In the genomic region with DNA sequence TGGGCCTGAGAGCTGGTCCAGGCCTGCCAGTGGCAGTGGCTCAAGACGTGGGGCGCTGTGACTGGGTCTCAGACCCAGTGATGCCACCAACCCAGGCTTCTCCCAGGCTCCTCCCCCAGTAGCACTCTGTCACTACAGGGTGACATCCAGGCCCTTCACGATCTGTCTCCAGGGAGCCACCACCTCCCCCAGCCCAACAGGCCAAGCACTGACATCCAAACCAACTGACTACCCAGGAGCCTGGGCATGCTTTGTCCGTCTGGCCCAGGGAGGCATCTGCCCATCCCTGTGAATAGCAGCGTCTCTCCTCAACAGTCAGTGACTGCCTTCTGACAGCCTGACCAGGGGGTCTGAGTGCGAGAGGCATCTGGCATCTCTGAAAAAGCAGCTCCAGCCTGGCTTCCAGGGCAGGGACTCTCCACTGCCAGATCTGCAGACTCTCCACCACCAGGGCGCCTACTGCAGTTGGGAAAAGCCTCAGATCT, we compare ENCODE assay signal across 10 cellular contexts. TPM values are rescaled to one million over a fixed set of nuclear protein-coding genes. Genes with fewer than 3 reads are reported as not detected.
DNase-seq lines count a peak whose midpoint lies in the region; ATAC-seq, FAIRE-seq and TF ChIP-seq lines count a peak whose summit lies in the region.
"Had no signal": no experiment of that assay in that cellular context is flagged by ENCODE, and none has a peak within 500 bp of the region (broad histone marks: within the 10 kb centered on the region; RNA-seq: fewer than 3 reads in every experiment).

No MANE protein-coding gene starts in this region.

- H3K27ac ChIP-seq in H1 (ENCODE audit: low read depth, low read length): peak overlapping the region; percentile 76; the same call in 1 of the 2 replicates
- no peak overlapping the region for H3K27ac ChIP-seq in neural progenitor cell

- H3K27ac Mint-ChIP-seq in CD14-positive monocyte (peak overlapping the region; percentile 76 to 95 (median 92)), neural progenitor cell (peak overlapping the region; percentile 100)

- no peaks in the 10 kb centered on the region for H3K9me3 Mint-ChIP-seq in CD14-positive monocyte
- H3K9me3 Mint-ChIP-seq in neural progenitor cell: no peaks in the 10 kb centered on the region

- H3K79me1 ChIP-seq in H1 (ENCODE audit: low read depth, low read length): no peaks in the 10 kb centered on the region

- H3K27me3 ChIP-seq in H1 (replicated peaks in 1 of 4; ENCODE audit: control insufficient read depth in 3 of 4, extremely low read depth in 1 of 4, insufficient read depth in 3 of 4, low read length in 3 of 4): no peaks in the 10 kb centered on the region
- no peaks in the 10 kb centered on the region for H3K27me3 ChIP-seq in neural progenitor cell

- H3K9ac ChIP-seq in H1 (replicated peaks in 1 of 4; ENCODE audit: extremely low read depth in 1 of 4, low read depth in 3 of 4, low read length in 3 of 4) (peak overlapping the region in 2 of 4 experiments; percentile 75 to 92; a peak in 3 of 7 replicates), neural progenitor cell (no peak overlapping the region)

- no peak overlapping the region for H2BK20ac ChIP-seq in H1 (ENCODE audit: low read length)

- peak overlapping the region; percentile 76 for H4K91ac ChIP-seq in H1 (replicated peaks; ENCODE audit: insufficient read length, low read length)

- H3K9me3 ChIP-seq in H1 (ENCODE audit: insufficient read depth in 2 of 2, low read depth in 1 of 2, low read length in 1 of 2) (no peaks in the 10 kb centered on the region), neural progenitor cell (ENCODE audit: low read depth) (no peaks in the 10 kb centered on the region)

- peaks cover 6 to 28% (median 19%) of the 10 kb centered on the region in 4 experiments for H3K4me1 ChIP-seq in H1 (replicated peaks in 1 of 4; ENCODE audit: control insufficient read depth in 3 of 4, insufficient read depth in 4 of 4, low read length in 3 of 4)
- H3K4me1 ChIP-seq in neural progenitor cell: peaks cover 36% of the 10 kb centered on the region

- H3K4me1 Mint-ChIP-seq in CD14-positive monocyte (peaks cover 26% of the 10 kb centered on the region), neural progenitor cell (peaks cover 51% of the 10 kb centered on the region)

- TF ChIP-seq EP300 in H1 (IDR thresholded peaks at IDR 0.05; ENCODE audit: borderline replicate concordance in 1 of 2, low read depth in 2 of 2, low read length in 2 of 2): no peak

- H3K4me3 Mint-ChIP-seq in CD14-positive monocyte (peak overlapping the region; percentile 54 to 77), neural progenitor cell (peak overlapping the region; percentile 78)

- no peaks in the 10 kb centered on the region for H3K79me2 ChIP-seq in H1 (ENCODE audit: control insufficient read depth in 1 of 2, insufficient read depth in 2 of 2, low read length in 2 of 2)
- no peaks in the 10 kb centered on the region for H3K79me2 ChIP-seq in neural progenitor cell (ENCODE audit: low read depth)

- H3K56ac ChIP-seq in H1 (replicated peaks; ENCODE audit: insufficient read length, low read depth, low read length): no peak overlapping the region

- H3F3A ChIP-seq in neural progenitor cell (ENCODE audit: low read depth): peaks cover 51% of the 10 kb centered on the region

- H3K23me2 ChIP-seq in H1 (ENCODE audit: low read depth, low read length): peaks cover 5% of the 10 kb centered on the region; the same call in 1 of the 2 replicates

- no peak for FAIRE-seq in H1 (lab: Jason Lieb, UNC)

- no peaks in the 10 kb centered on the region for H4K20me1 ChIP-seq in H1 (replicated peaks in 1 of 2; ENCODE audit: control insufficient read depth in 1 of 2, insufficient read depth in 2 of 2, low read length in 2 of 2)
- peaks cover 2% of the 10 kb centered on the region for H4K20me1 ChIP-seq in neural progenitor cell (ENCODE audit: low read depth)

- intact Hi-C loops in CD14-positive monocyte (cut with micrococcal nuclease): no loop called here

- POLR2A ChIA-PET in H1 (lab: Charles Lee; ENCODE audit: partially characterized antibody): interaction anchor here (0.7 to 16.4 kb wide), 17 partner anchors 8 to 141 kb away, joined by 3 to 223 read pairs (median 7); partner anchors contain the start of genes NCL and PTMA

- H3K36me3 ChIP-seq in H1 (ENCODE audit: control insufficient read depth in 2 of 4, insufficient read depth in 4 of 4, low read length in 3 of 4): no peaks in the 10 kb centered on the region
- no peaks in the 10 kb centered on the region for H3K36me3 ChIP-seq in neural progenitor cell

- no peak overlapping the region for H3K14ac ChIP-seq in H1 (ENCODE audit: insufficient read length)

- H2AFZ ChIP-seq in H1 (ENCODE audit: low read length): no peak overlapping the region
- H2AFZ ChIP-seq in neural progenitor cell (replicated peaks): no peak overlapping the region

- H3K4me3 ChIP-seq in H1 (ENCODE audit: extremely low read depth in 1 of 4, insufficient read depth in 2 of 4, low read depth in 3 of 4, low read length in 4 of 4): no peak overlapping the region
- no peak overlapping the region for H3K4me3 ChIP-seq in neural progenitor cell

- no peak overlapping the region; the same call in 1 of the 2 replicates for H4K8ac ChIP-seq in H1 (ENCODE audit: extremely low read depth, insufficient read depth, low read length)

- ATAC-seq in HG02852 (IDR thresholded peaks at IDR 0.05; ENCODE audit: unreplicated experiment) (no peak), GM18498 (IDR thresholded peaks at IDR 0.05; ENCODE audit: unreplicated experiment) (no peak)

- peaks cover 2 to 20% (median 18%) of the 10 kb centered on the region in 3 donors for H3K27me3 Mint-ChIP-seq in CD14-positive monocyte (ENCODE audit: low read depth in 3 of 3)
- H3K27me3 Mint-ChIP-seq in neural progenitor cell (ENCODE audit: insufficient read depth, low read depth): peaks cover 21% of the 10 kb centered on the region

- H2BK5ac ChIP-seq in H1 (ENCODE audit: low read depth, low read length): 0 out of 2 replicates have a peak overlapping the region, but pooled peaks have one; percentile 73

- peaks cover 0 to 10% of the 10 kb centered on the region in 2 donors for H3K36me3 Mint-ChIP-seq in CD14-positive monocyte
- H3K36me3 Mint-ChIP-seq in neural progenitor cell: no peaks in the 10 kb centered on the region

- 90% methylated on average over 7 of the region's 7 CpGs; no CpG with 5 or more reads in 1 of the 2 experiments for WGBS in H1 (ENCODE audit: extremely low coverage in 1 of 2, insufficient coverage in 1 of 2, insufficient read length in 1 of 2, insufficient replicate concordance in 2 of 2, low coverage in 1 of 2, low lambda C conversion rate in 2 of 2, missing lambda C conversion rate in 1 of 2), 2 experiments

- H4K5ac ChIP-seq in H1 (ENCODE audit: insufficient read length, low read depth, low read length): no peak overlapping the region

- H2BK15ac ChIP-seq in H1 (ENCODE audit: low read length): peak overlapping the region; percentile 97

- peak overlapping the region; percentile 95 for H2BK12ac ChIP-seq in H1 (ENCODE audit: low read depth, low read length)

- H3K23ac ChIP-seq in H1 (ENCODE audit: insufficient read length): no peak overlapping the region

- DNase-seq in CD14-positive monocyte (ENCODE audit: low spot score): no peak
- peak; percentile 56 for DNase-seq in NCI-H510A (lab: John Stamatoyannopoulos, UW)
- no peak for DNase-seq in H1 (ENCODE audit: low read depth in 1 of 2, low spot score in 2 of 2)
- no peak for DNase-seq in neural progenitor cell (ENCODE audit: low spot score)
- DNase-seq in NCI-H2081 treated with DMSO at 0.1 percent for 48 hours (lab: John Stamatoyannopoulos, UW): no peak
- no peak for DNase-seq in activated CD4-positive, alpha-beta T cell treated with anti-CD3 and anti-CD28 coated beads, Interleukin-2, amount 50 U/mL, for 48 hours
- DNase-seq: cerebellar nuclear complex, NCI-H1694 had no signal

- no peak; a peak in 1 of 3 replicates for TF ChIP-seq POLR2A in H1 (IDR thresholded peaks at IDR 0.05; ENCODE audit: control extremely low read depth in 1 of 2, low read depth in 2 of 2, low read length in 2 of 2)

- H2BK120ac ChIP-seq in H1 (replicated peaks; ENCODE audit: low read depth, low read length): peak overlapping the region; percentile 48

- H2AK5ac ChIP-seq in H1 (ENCODE audit: low read depth, low read length): 0 out of 2 replicates have a peak overlapping the region, but pooled peaks have one; percentile 82

- CTCF ChIA-PET in H1 (lab: Charles Lee; ENCODE audit: partially characterized antibody): interaction anchor here (0.6 to 12.6 kb wide), 11 partner anchors 11 to 189 kb away, joined by 3 to 513 read pairs (median 4); no protein-coding TSS in a partner anchor

- no peak overlapping the region; the same call in 1 of the 2 replicates for H3K18ac ChIP-seq in H1 (ENCODE audit: extremely low read depth, low read length)

- H3K4me2 ChIP-seq in H1 (ENCODE audit: insufficient read depth in 1 of 2, low read depth in 2 of 2, low read length in 2 of 2) (peak overlapping the region in 1 of 2 experiments; percentile 51; a peak in 2 of 4 replicates), neural progenitor cell (peak overlapping the region; percentile 36)

- TF ChIP-seq RAD21 in H1 (IDR thresholded peaks at IDR 0.05 in 1 of 2, conservative IDR thresholded peaks at IDR 0.05 in 1 of 2; ENCODE audit: low read depth in 2 of 2, low read length in 2 of 2): no peak

- TF ChIP-seq CTCF in CD14-positive monocyte (IDR thresholded peaks at IDR 0.05): no peak
- TF ChIP-seq CTCF in H1 (IDR thresholded peaks at IDR 0.05; ENCODE audit: control extremely low read depth in 1 of 3, insufficient read depth in 1 of 3, low read depth in 1 of 3, low read length in 3 of 3): no peak
- no peak for TF ChIP-seq CTCF in neural progenitor cell (IDR thresholded peaks at IDR 0.05)

- peak overlapping the region; percentile 14 for H3K4ac ChIP-seq in H1 (replicated peaks; ENCODE audit: insufficient read length, low read depth, low read length)

TF ChIP-seq in H1, 55 proteins besides CTCF, POLR2A, EP300 and RAD21 (continues in another document):
- no peak for TF ChIP-seq NRF1 (IDR thresholded peaks at IDR 0.05; ENCODE audit: low read depth, low read length)
- TF ChIP-seq SAP30 (IDR thresholded peaks at IDR 0.05; ENCODE audit: insufficient read depth, insufficient replicate concordance, low read length): no peak
- TF ChIP-seq CBX5 (IDR thresholded peaks at IDR 0.05; ENCODE audit: low read depth, low read length): no peak
- no peak for TF ChIP-seq BRCA1 (IDR thresholded peaks at IDR 0.05; ENCODE audit: low read depth, low read length)

RNA-seq across cellular contexts. Expression of gene TEX44, which starts 13.0 kb away (rescaled TPM):
- polyA plus RNA-seq in CD14-positive monocyte (not detected), H1 (2011; rRNA removed) (0.06 TPM in 1 of 2 replicates, not detected in the other)
- not detected in 2 replicates for total RNA-seq in H1 (2021; fragmentation: NEBNext Ultra II Directional; extraction: Animal tissue kit (Norgen Biotek cat#: 25700))
- not detected for polyA plus RNA-seq in H1 (2011; cell fraction: cytosol; rRNA removed)
- not detected for polyA plus RNA-seq in H1 (2011; cell fraction: nucleus; rRNA removed)
- polyA plus RNA-seq in H1 (2012, experiment 1 of 2): not detected in 4 replicates
- not detected for polyA plus RNA-seq in H1 (2012, experiment 2 of 2)
- polyA plus RNA-seq in H1 (2013, experiment 1 of 2): not detected
- not detected for polyA plus RNA-seq in H1 (2013, experiment 2 of 2)
- not detected in 2 replicates for polyA minus RNA-seq in H1 (2011; rRNA and poly(A)+ RNA removed)
- not detected for polyA minus RNA-seq in H1 (2011; cell fraction: cytosol; rRNA and poly(A)+ RNA removed)
- not detected for polyA minus RNA-seq in H1 (2011; cell fraction: nucleus; rRNA and poly(A)+ RNA removed)
- not detected in 2 replicates for total RNA-seq in neural progenitor cell (ENCODE audit: low replicate concordance)
